Comparison of ENCODE assay signal across 8 cellular contexts in genomic region chr20:34301587-34302311, GRCh38. TPM values are rescaled to one million over a fixed set of nuclear protein-coding genes. Genes with fewer than 3 reads are reported as not detected.
DNase-seq lines count a peak whose midpoint lies in the region; ATAC-seq and TF ChIP-seq lines count a peak whose summit lies in the region.

No MANE protein-coding gene starts in this region.

- intact Hi-C loops in left cardiac atrium (cut with DNase I) (no loop called here), lower lobe of right lung (cut with DNase I) (no loop called here)

- TF ChIP-seq CTCF in right atrium auricular region (IDR thresholded peaks at IDR 0.05) (no peak), lower lobe of right lung (IDR thresholded peaks at IDR 0.05) (no peak)

- H3K27me3 ChIP-seq in right atrium auricular region (no peaks in the 10 kb centered on the region), lower lobe of right lung (ENCODE audit: low read depth) (no peaks in the 10 kb centered on the region)

- H3K4me3 ChIP-seq in right atrium auricular region, result peak overlapping the region in 1 of 2 donors; percentile 95
- peak overlapping the region; percentile 96 for H3K4me3 ChIP-seq in lower lobe of right lung

- DNase-seq in right atrium auricular region (ENCODE audit: low spot score) (no peak), left cardiac atrium (no peak), lower lobe of right lung (no peak), COLO829 (ENCODE audit: low spot score) (no peak), NCI-H69 (lab: John Stamatoyannopoulos, UW) (no peak), G401 (ENCODE audit: low spot score) (no peak)
- DNase-seq in activated naive CD8-positive, alpha-beta T cell treated with anti-CD3 and anti-CD28 coated beads, Interleukin-2, amount 50 U/mL, for 24 hours, result peak; percentile 29

- ATAC-seq in left cardiac atrium (no peak), lower lobe of right lung (no peak), GM19351 (IDR thresholded peaks at IDR 0.05; ENCODE audit: unreplicated experiment) (no peak)
- ATAC-seq in activated naive CD8-positive, alpha-beta T cell treated with anti-CD3 and anti-CD28 coated beads, Interleukin-2, amount 50 U/mL, for 24 hours, result no peak

- in situ Hi-C loops in G401 (cut with HindIII; ENCODE audit: low sequenced_read_pairs), result no loop called here

- no peaks in the 10 kb centered on the region for H3K36me3 ChIP-seq in right atrium auricular region
- no peaks in the 10 kb centered on the region for H3K36me3 ChIP-seq in lower lobe of right lung

- H3K27ac ChIP-seq in right atrium auricular region (peak overlapping the region; percentile 91 to 94), lower lobe of right lung (no peak overlapping the region)

- H3K9me3 Mint-ChIP-seq in activated naive CD8-positive, alpha-beta T cell treated with anti-CD3 and anti-CD28 coated beads, Interleukin-2, amount 50 U/mL, for 24 hours, result no peaks in the 10 kb centered on the region

- H3K4me1 ChIP-seq in right atrium auricular region (peaks cover 0 to 30% of the 10 kb centered on the region in 2 donors), lower lobe of right lung (peaks cover 24% of the 10 kb centered on the region)

- H3K27me3 Mint-ChIP-seq in activated naive CD8-positive, alpha-beta T cell treated with anti-CD3 and anti-CD28 coated beads, Interleukin-2, amount 50 U/mL, for 24 hours, result no peaks in the 10 kb centered on the region

- no peaks in the 10 kb centered on the region for H3K9me3 ChIP-seq in right atrium auricular region
- H3K9me3 ChIP-seq in lower lobe of right lung, result no peaks in the 10 kb centered on the region

- H3K36me3 Mint-ChIP-seq in activated naive CD8-positive, alpha-beta T cell treated with anti-CD3 and anti-CD28 coated beads, Interleukin-2, amount 50 U/mL, for 24 hours (ENCODE audit: low read depth), result peaks cover 16% of the 10 kb centered on the region

- peaks cover 26% of the 10 kb centered on the region for H3K4me1 Mint-ChIP-seq in activated naive CD8-positive, alpha-beta T cell treated with anti-CD3 and anti-CD28 coated beads, Interleukin-2, amount 50 U/mL, for 24 hours

- no peak overlapping the region for H3K4me3 Mint-ChIP-seq in activated naive CD8-positive, alpha-beta T cell treated with anti-CD3 and anti-CD28 coated beads, Interleukin-2, amount 50 U/mL, for 24 hours

- peak overlapping the region; percentile 91 for H3K27ac Mint-ChIP-seq in activated naive CD8-positive, alpha-beta T cell treated with anti-CD3 and anti-CD28 coated beads, Interleukin-2, amount 50 U/mL, for 24 hours

RNA-seq across cellular contexts. Expression of gene AHCY, which starts 1.4 kb away (rescaled TPM):
- 10 to 100 TPM; 51.9 to 59.7 TPM for total RNA-seq in right atrium auricular region
- total RNA-seq in left cardiac atrium, result 10 to 100 TPM; 49.2 to 50.5 TPM
- 63.8 TPM for total RNA-seq in lower lobe of right lung
- 302 and 320 TPM in 2 replicates for total RNA-seq in G401 (2014; rRNA removed; shearing (Covaris generic))
